In the genomic region with DNA sequence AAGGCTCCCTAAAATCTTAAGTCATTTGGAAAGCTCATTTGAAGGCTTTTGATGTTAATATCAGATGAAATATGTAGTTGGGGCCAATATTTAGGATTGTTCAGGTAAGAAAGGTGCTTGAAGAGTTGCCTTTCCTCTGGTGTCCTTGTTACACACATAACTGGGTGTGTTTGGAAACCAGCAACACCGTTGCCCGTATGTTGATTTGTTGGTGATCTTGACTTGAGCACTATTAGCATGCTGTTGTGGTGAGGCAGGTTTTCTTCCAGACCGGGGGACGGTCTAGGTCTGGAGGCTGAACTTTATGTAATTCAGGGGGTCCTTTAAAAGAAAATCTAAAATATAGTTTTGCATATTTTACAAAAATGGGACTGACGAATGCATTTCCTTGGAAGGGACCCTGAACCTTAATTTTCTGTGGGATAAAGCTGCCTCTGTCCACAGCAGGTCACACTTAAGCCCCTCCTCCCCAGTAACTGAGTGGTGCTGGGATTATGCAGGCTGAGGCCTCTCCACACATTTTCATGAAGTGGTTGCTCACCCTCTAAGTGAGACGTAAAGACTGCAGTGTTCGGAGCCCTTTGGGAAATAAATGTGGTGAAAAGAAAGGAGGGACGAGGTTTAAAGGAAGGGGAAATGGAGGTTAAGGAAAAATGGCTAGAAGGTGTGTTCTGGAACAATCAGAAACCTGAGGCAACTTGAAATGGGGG, we compare ENCODE assay signal across 9 cellular contexts. TPM values are rescaled to one million over a fixed set of nuclear protein-coding genes. Genes with fewer than 3 reads are reported as not detected.
DNase-seq lines count a peak whose midpoint lies in the region; ATAC-seq and TF ChIP-seq lines count a peak whose summit lies in the region.
"Had no signal": no experiment of that assay in that cellular context is flagged by ENCODE, and none has a peak within 500 bp of the region (broad histone marks: within the 10 kb centered on the region; RNA-seq: fewer than 3 reads in every experiment).

No MANE protein-coding gene starts in this region.

- DNase-seq in EH (ENCODE audit: low read depth) (peak; percentile 25), erythroblast (lab: John Stamatoyannopoulos, UW) (peak; percentile 45 to 52), posterior vena cava (ENCODE audit: low spot score) (peak; percentile 25), Ammon's horn (ENCODE audit: low spot score) (no peak), NCI-H2196 treated with DMSO at 0.1 percent for 48 hours (lab: John Stamatoyannopoulos, UW; ENCODE audit: unreplicated experiment) (no peak)
- DNase-seq: NCI-H2171 had no signal

- TF ChIP-seq CTCF in OCI-LY3 (IDR thresholded peaks at IDR 0.05; ENCODE audit: low read depth, low read length) = no peak

- H3K9me3 ChIP-seq in OCI-LY3 (ENCODE audit: insufficient read depth, low read length) = no peaks in the 10 kb centered on the region

- H3K9ac ChIP-seq in OCI-LY3 (ENCODE audit: low read length) = peak overlapping the region; percentile 98

- TF ChIP-seq POLR2A in erythroblast (IDR thresholded peaks at IDR 0.05; ENCODE audit: low read length) (peak; percentile 20), GM18505 (IDR thresholded peaks at IDR 0.05; ENCODE audit: borderline replicate concordance, extremely low read depth, insufficient read depth, insufficient read length) (no peak)

- peak overlapping the region; percentile 86 for H3K4me2 ChIP-seq in OCI-LY3 (ENCODE audit: low read length)

- peaks cover 67% of the 10 kb centered on the region for H3K79me2 ChIP-seq in OCI-LY3 (ENCODE audit: low read length)

- H3K27me3 ChIP-seq in OCI-LY3 (ENCODE audit: low read depth, low read length) = no peaks in the 10 kb centered on the region

- peaks cover 26% of the 10 kb centered on the region for H3K4me1 ChIP-seq in OCI-LY3 (ENCODE audit: low read length)

- H3K27ac ChIP-seq in OCI-LY3 (ENCODE audit: low read length) = peak overlapping the region; percentile 77

- peaks cover 35% of the 10 kb centered on the region for H3K36me3 ChIP-seq in OCI-LY3 (replicated peaks; ENCODE audit: low read depth, low read length)

- no peak overlapping the region for H2AFZ ChIP-seq in OCI-LY3 (ENCODE audit: low read depth, low read length)

- H4K20me1 ChIP-seq in OCI-LY3 (ENCODE audit: insufficient read depth, low read length) = peaks cover 41% of the 10 kb centered on the region

- H3K4me3 ChIP-seq in OCI-LY3 (ENCODE audit: low read length) = peak overlapping the region; percentile 94

- intact Hi-C loops in posterior vena cava (cut with DNase I) = no loop called here

- ATAC-seq in GM21619 (IDR thresholded peaks at IDR 0.05; ENCODE audit: unreplicated experiment) (no peak), GM18505 (IDR thresholded peaks at IDR 0.05; ENCODE audit: unreplicated experiment) (no peak)

RNA-seq across cellular contexts. Expression of gene YWHAH, which starts 1.8 kb away (rescaled TPM):
- total RNA-seq in posterior vena cava = 100 to 1,000 TPM; 425 to 833 TPM

Comparison
In these comparisons a context has a peak if more than half of its experiments do, and no peak if none do; other contexts are left out.
1. DNase-seq: peak in EH (single experiment), erythroblast (2 of 2) and posterior vena cava (single experiment); none in Ammon's horn (single experiment) and NCI-H2196 treated with DMSO at 0.1 percent for 48 hours (single experiment).